Comparison of ENCODE assay signal across 18 cellular contexts in genomic region chr20:19909696-19910095, GRCh38.
A peak's percentile ranks its signal among the peaks of the same experiment; 100 is the strongest.
DNase-seq lines count a peak whose midpoint lies in the region; ATAC-seq and TF ChIP-seq lines count a peak whose summit lies in the region.
"Had no signal": no experiment of that assay in that cellular context is flagged by ENCODE, and none has a peak within 500 bp of the region (broad histone marks: within the 10 kb centered on the region; RNA-seq: fewer than 3 reads in every experiment).

No MANE protein-coding gene starts in this region.

- no peaks in the 10 kb centered on the region for H3K27me3 Mint-ChIP-seq in activated CD8-positive, alpha-beta T cell treated with anti-CD3 and anti-CD28 coated beads for 36 hours
- H3K27me3 Mint-ChIP-seq: stimulated activated naive B cell treated with anti-CD40 and anti-IgM and Interleukin-4, amounts not matched to agents 10 μg/mL and 1 μg/mL and 100 μg/mL, for 72 hours had no signal

- no peak overlapping the region for H2AFZ ChIP-seq in GM23248

- H3F3A ChIP-seq in GM23248 (ENCODE audit: insufficient read depth): no peaks in the 10 kb centered on the region

- no peak overlapping the region for H3K4me2 ChIP-seq in GM23248 (ENCODE audit: unreplicated experiment)

- POLR2A ChIA-PET in activated CD8-positive, alpha-beta T cell treated with anti-CD3 and anti-CD28 coated beads for 36 hours (lab: Charles Lee): no interaction called here

- no peaks in the 10 kb centered on the region for H3K4me1 Mint-ChIP-seq in activated CD8-positive, alpha-beta T cell treated with anti-CD3 and anti-CD28 coated beads for 36 hours (ENCODE audit: low read depth)

- no peak overlapping the region for H3K27ac Mint-ChIP-seq in activated CD8-positive, alpha-beta T cell treated with anti-CD3 and anti-CD28 coated beads for 36 hours
- H3K27ac Mint-ChIP-seq: mesothelial cell of epicardium; stimulated activated naive B cell treated with anti-CD40 and anti-IgM and Interleukin-4, amounts not matched to agents 10 μg/mL and 1 μg/mL and 100 μg/mL, for 72 hours had no signal

- intact Hi-C loops in body of pancreas (cut with DNase I) (no loop called here), spleen (cut with DNase I; ENCODE audit: low total_unique reads) (loop anchor here (10.0 kb wide), 1 partner anchor 85 kb away; no protein-coding TSS in a partner anchor)
- intact Hi-C loops in activated CD8-positive, alpha-beta T cell treated with anti-CD3 and anti-CD28 coated beads for 36 hours (cut with micrococcal nuclease): no loop called here

- in situ Hi-C loops in GM23248 (cut with MboI): no loop called here

- H4K20me1 ChIP-seq in GM23248 (ENCODE audit: insufficient read depth): no peaks in the 10 kb centered on the region

- H3K4me3 ChIP-seq in GM23248 (no peak overlapping the region), body of pancreas (no peak overlapping the region), spleen (no peak overlapping the region)
- H3K4me3 ChIP-seq: prostate gland had no signal

- no peaks in the 10 kb centered on the region for H3K79me2 ChIP-seq in GM23248 (ENCODE audit: insufficient read depth)

- no peaks in the 10 kb centered on the region for H3K9me3 Mint-ChIP-seq in activated CD8-positive, alpha-beta T cell treated with anti-CD3 and anti-CD28 coated beads for 36 hours
- H3K9me3 Mint-ChIP-seq: activated T-cell treated with anti-CD3 and anti-CD28 coated beads, Interleukin-2, amount 50 U/mL, for 4 hours; mesothelial cell of epicardium; stimulated activated naive B cell treated with anti-CD40 and anti-IgM and Interleukin-4, amounts not matched to agents 10 μg/mL and 1 μg/mL and 100 μg/mL, for 72 hours had no signal

- WGBS in GM23248 (ENCODE audit: low coverage in 1 of 2, low lambda C conversion rate in 2 of 2, missing lambda C conversion rate in 2 of 2), 2 experiments: 52 to 65% methylated on average over 6 of the region's 6 CpGs
- WGBS in body of pancreas, 2 donors: 72 to 94% methylated on average over 5 to 6 of the region's 6 CpGs
- 39 to 56% (median 49%) methylated on average over 6 of the region's 6 CpGs for WGBS in spleen, 5 donors

- H3K36me3 Mint-ChIP-seq in activated CD8-positive, alpha-beta T cell treated with anti-CD3 and anti-CD28 coated beads for 36 hours (ENCODE audit: low read depth): no peaks in the 10 kb centered on the region
- H3K36me3 Mint-ChIP-seq: stimulated activated naive B cell treated with anti-CD40 and anti-IgM and Interleukin-4, amounts not matched to agents 10 μg/mL and 1 μg/mL and 100 μg/mL, for 72 hours had no signal

- H3K27ac ChIP-seq in GM23248 (no peak overlapping the region), body of pancreas (peak overlapping the region in 1 of 4 donors; percentile 58), layer of hippocampus (ENCODE audit: low read depth, low read length) (peak overlapping the region; percentile 31), spleen (peak overlapping the region in 6 of 8 donors; percentile 8 to 65 (median 60)), foreskin keratinocyte (no peak overlapping the region)
- H3K27ac ChIP-seq: C4-2B, prostate gland had no signal

- CTCF ChIA-PET in activated CD8-positive, alpha-beta T cell treated with anti-CD3 and anti-CD28 coated beads for 36 hours (lab: Charles Lee): no interaction called here

- no peak for TF ChIP-seq CTCF in body of pancreas (IDR thresholded peaks at IDR 0.05)
- no peak for TF ChIP-seq CTCF in spleen (IDR thresholded peaks at IDR 0.05 in 8 of 11, conservative IDR thresholded peaks at IDR 0.05 in 3 of 11)
- TF ChIP-seq CTCF in activated CD8-positive, alpha-beta T cell treated with anti-CD3 and anti-CD28 coated beads for 36 hours (IDR thresholded peaks at IDR 0.05): no peak
- TF ChIP-seq CTCF in foreskin keratinocyte (conservative IDR thresholded peaks at IDR 0.05): no peak

- no peaks in the 10 kb centered on the region for H3K9me3 ChIP-seq in GM23248 (ENCODE audit: low read depth)
- H3K9me3 ChIP-seq in body of pancreas: no peaks in the 10 kb centered on the region
- no peaks in the 10 kb centered on the region for H3K9me3 ChIP-seq in spleen
- H3K9me3 ChIP-seq: prostate gland had no signal

- no peak overlapping the region for H3K9ac ChIP-seq in GM23248

- no peak overlapping the region for H3K4me3 Mint-ChIP-seq in activated CD8-positive, alpha-beta T cell treated with anti-CD3 and anti-CD28 coated beads for 36 hours
- H3K4me3 Mint-ChIP-seq: activated T-cell treated with anti-CD3 and anti-CD28 coated beads, Interleukin-2, amount 50 U/mL, for 4 hours; mesothelial cell of epicardium; stimulated activated naive B cell treated with anti-CD40 and anti-IgM and Interleukin-4, amounts not matched to agents 10 μg/mL and 1 μg/mL and 100 μg/mL, for 72 hours had no signal

- DNase-seq in GM23248 (peak; percentile 54), body of pancreas (peak in 3 of 4 donors; percentile 28 to 60 (median 32)), spleen (peak; percentile 82), NCI-H2029 treated with DMSO at 0.1 percent for 48 hours (lab: John Stamatoyannopoulos, UW) (no peak), foreskin keratinocyte (no peak)
- DNase-seq in activated CD8-positive, alpha-beta T cell treated with anti-CD3 and anti-CD28 coated beads for 36 hours: no peak
- DNase-seq: activated CD4-positive, CD25-positive, alpha-beta regulatory T cell; activated T-cell treated with anti-CD3 and anti-CD28 coated beads, Interleukin-2, amount 50 U/mL, for 4 hours; effector CD4-positive, alpha-beta T cell; NCI-H1694; NCI-H748 treated with DMSO at 0.1 percent for 48 hours; stimulated activated CD4-positive, alpha-beta T cell treated with anti-CD3 and anti-CD28 coated beads, Interleukin-4, amount 100 ng/mL, for 1 hour; stimulated activated naive B cell treated with anti-CD40 and anti-IgM and Interleukin-4, amounts not matched to agents 10 μg/mL and 1 μg/mL and 100 μg/mL, for 72 hours had no signal

- H3K4me1 ChIP-seq in GM23248 (ENCODE audit: insufficient read depth): peaks cover 11% of the 10 kb centered on the region
- peaks cover 5% of the 10 kb centered on the region for H3K4me1 ChIP-seq in body of pancreas
- peaks cover 13 to 94% (median 39%) of the 10 kb centered on the region in 6 donors for H3K4me1 ChIP-seq in spleen
- peaks cover 11% of the 10 kb centered on the region for H3K4me1 ChIP-seq in foreskin keratinocyte
- H3K4me1 ChIP-seq: prostate gland had no signal

- TF ChIP-seq POLR2A in body of pancreas (IDR thresholded peaks at IDR 0.05) (no peak), spleen (IDR thresholded peaks at IDR 0.05) (no peak)

- ATAC-seq in body of pancreas: peak; percentile 33
- ATAC-seq in SK-N-SH treated with all-trans-retinoic acid at 6 μM for 48 hours: no peak
- ATAC-seq in activated CD8-positive, alpha-beta T cell treated with anti-CD3 and anti-CD28 coated beads for 36 hours: no peak
- no peak for ATAC-seq in foreskin keratinocyte
- ATAC-seq: activated T-cell treated with anti-CD3 and anti-CD28 coated beads, Interleukin-2, amount 50 U/mL, for 4 hours; stimulated activated naive B cell treated with anti-CD40 and anti-IgM and Interleukin-4, amounts not matched to agents 10 μg/mL and 1 μg/mL and 100 μg/mL, for 72 hours had no signal

- no peaks in the 10 kb centered on the region for H3K27me3 ChIP-seq in GM23248 (replicated peaks; ENCODE audit: insufficient read depth)
- H3K27me3 ChIP-seq in body of pancreas: no peaks in the 10 kb centered on the region
- no peaks in the 10 kb centered on the region for H3K27me3 ChIP-seq in layer of hippocampus (ENCODE audit: control insufficient read depth, insufficient read depth, low read length)
- no peaks in the 10 kb centered on the region for H3K27me3 ChIP-seq in spleen (replicated peaks in 1 of 7)
- no peaks in the 10 kb centered on the region for H3K27me3 ChIP-seq in foreskin keratinocyte

- H3K36me3 ChIP-seq in GM23248 (ENCODE audit: low read depth) (no peaks in the 10 kb centered on the region), body of pancreas (replicated peaks in 1 of 2; ENCODE audit: insufficient read depth in 1 of 2, low read depth in 2 of 2) (no peaks in the 10 kb centered on the region), spleen (no peaks in the 10 kb centered on the region)
- H3K36me3 ChIP-seq: prostate gland had no signal

- no peaks in the 10 kb centered on the region for H3K9me2 ChIP-seq in GM23248 (ENCODE audit: insufficient read depth)

TF ChIP-seq in SK-N-SH treated with all-trans-retinoic acid at 6 μM for 48 hours, 23 proteins besides CTCF, POLR2A, EP300 and RAD21 (continues in another document):
- TF ChIP-seq TOX (CRISPR knock-in tag; IDR thresholded peaks at IDR 0.05; ENCODE audit: borderline replicate concordance) (no peak), ZC3H10 (CRISPR knock-in tag; IDR thresholded peaks at IDR 0.05) (no peak), ZFP3 (CRISPR knock-in tag; IDR thresholded peaks at IDR 0.05) (no peak), TCF4 (CRISPR knock-in tag; IDR thresholded peaks at IDR 0.05; ENCODE audit: borderline replicate concordance) (no peak), RARB (CRISPR knock-in tag; IDR thresholded peaks at IDR 0.05) (no peak), CSRNP3 (CRISPR knock-in tag; IDR thresholded peaks at IDR 0.05) (no peak)
- TF ChIP-seq, protein P1, sequence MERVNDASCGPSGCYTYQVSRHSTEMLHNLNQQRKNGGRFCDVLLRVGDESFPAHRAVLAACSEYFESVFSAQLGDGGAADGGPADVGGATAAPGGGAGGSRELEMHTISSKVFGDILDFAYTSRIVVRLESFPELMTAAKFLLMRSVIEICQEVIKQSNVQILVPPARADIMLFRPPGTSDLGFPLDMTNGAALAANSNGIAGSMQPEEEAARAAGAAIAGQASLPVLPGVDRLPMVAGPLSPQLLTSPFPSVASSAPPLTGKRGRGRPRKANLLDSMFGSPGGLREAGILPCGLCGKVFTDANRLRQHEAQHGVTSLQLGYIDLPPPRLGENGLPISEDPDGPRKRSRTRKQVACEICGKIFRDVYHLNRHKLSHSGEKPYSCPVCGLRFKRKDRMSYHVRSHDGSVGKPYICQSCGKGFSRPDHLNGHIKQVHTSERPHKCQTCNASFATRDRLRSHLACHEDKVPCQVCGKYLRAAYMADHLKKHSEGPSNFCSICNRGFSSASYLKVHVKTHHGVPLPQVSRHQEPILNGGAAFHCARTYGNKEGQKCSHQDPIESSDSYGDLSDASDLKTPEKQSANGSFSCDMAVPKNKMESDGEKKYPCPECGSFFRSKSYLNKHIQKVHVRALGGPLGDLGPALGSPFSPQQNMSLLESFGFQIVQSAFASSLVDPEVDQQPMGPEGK (CRISPR knock-in tag; IDR thresholded peaks at IDR 0.05; ENCODE audit: borderline replicate concordance): no peak

Comparison
In these comparisons a context has a peak if more than half of its experiments do, and no peak if none do; other contexts are left out.
1. DNase-seq: peak in GM23248 (single experiment), body of pancreas (3 of 4) and spleen (single experiment); none in NCI-H2029 treated with DMSO at 0.1 percent for 48 hours (single experiment), activated CD8-positive, alpha-beta T cell treated with anti-CD3 and anti-CD28 coated beads for 36 hours (single experiment) and foreskin keratinocyte (0 of 2).
2. H3K27ac ChIP-seq: peak in layer of hippocampus (single experiment) and spleen (6 of 8); none in GM23248 (single experiment) and foreskin keratinocyte (single experiment).